ENCODE assay signal across 15 cellular contexts in genomic region chr7:29969706-29970105, GRCh38.
"Had no signal": no experiment of that assay in that cellular context is flagged by ENCODE, and none has a peak within 500 bp of the region (broad histone marks: within the 10 kb centered on the region; RNA-seq: fewer than 3 reads in every experiment).

No MANE protein-coding gene starts in this region.

- H3K9me3 Mint-ChIP-seq: activated B cell treated with CpG ODN at 0.5 μM for 24 hours; activated CD4-positive, alpha-beta T cell treated with anti-CD3 and anti-CD28 coated beads, Interleukin-2, amount 10 ng/mL, durations not matched to agents 7 days and 5 days; activated naive CD4-positive, alpha-beta T cell treated with anti-CD3 and anti-CD28 coated beads for 36 hours; activated T-helper 17 cell treated with anti-CD3 and anti-CD28 coated beads, Interleukin-2, amount 50 U/mL, for 72 hours; naive thymus-derived CD8-positive, alpha-beta T cell had no signal

- H3K9me3 ChIP-seq: body of pancreas, lower lobe of right lung, mucosa of descending colon, SK-N-SH had no signal

- H3K27ac ChIP-seq: body of pancreas, lower lobe of right lung had no signal

- H3K4me3 ChIP-seq: body of pancreas, lower lobe of right lung, mucosa of descending colon had no signal

- H3K4me1 Mint-ChIP-seq: activated T-helper 17 cell treated with anti-CD3 and anti-CD28 coated beads, Interleukin-2, amount 50 U/mL, for 72 hours had no signal

- H3K27me3 Mint-ChIP-seq: activated B cell treated with CpG ODN at 0.5 μM for 24 hours had no signal

- H3K27me3 ChIP-seq: body of pancreas had no signal

- H3K4me3 Mint-ChIP-seq: activated B cell treated with CpG ODN at 0.5 μM for 24 hours; activated CD4-positive, alpha-beta T cell treated with anti-CD3 and anti-CD28 coated beads, Interleukin-2, amount 10 ng/mL, durations not matched to agents 7 days and 5 days; activated naive CD4-positive, alpha-beta T cell treated with anti-CD3 and anti-CD28 coated beads for 36 hours; activated T-helper 17 cell treated with anti-CD3 and anti-CD28 coated beads, Interleukin-2, amount 50 U/mL, for 72 hours had no signal

- H3K27ac Mint-ChIP-seq: activated B cell treated with CpG ODN at 0.5 μM for 24 hours; activated CD4-positive, alpha-beta T cell treated with anti-CD3 and anti-CD28 coated beads, Interleukin-2, amount 10 ng/mL, durations not matched to agents 7 days and 5 days; activated naive CD4-positive, alpha-beta T cell treated with anti-CD3 and anti-CD28 coated beads for 36 hours; activated T-helper 17 cell treated with anti-CD3 and anti-CD28 coated beads, Interleukin-2, amount 50 U/mL, for 72 hours had no signal

- H3K9ac ChIP-seq: SK-N-SH had no signal

- ATAC-seq: activated T-helper 17 cell treated with anti-CD3 and anti-CD28 coated beads, Interleukin-2, amount 50 U/mL, for 72 hours; body of pancreas; esophagus mucosa; lower lobe of right lung; mucosa of descending colon had no signal

- DNase-seq: activated B cell treated with CpG ODN at 0.5 μM for 24 hours; activated CD4-positive, alpha-beta T cell treated with anti-CD3 and anti-CD28 coated beads, Interleukin-2, amount 10 ng/mL, durations not matched to agents 7 days and 5 days; activated CD8-positive, alpha-beta memory T cell treated with anti-CD3 and anti-CD28 coated beads for 24 hours; activated naive CD4-positive, alpha-beta T cell treated with anti-CD3 and anti-CD28 coated beads for 36 hours; activated T-cell treated with anti-CD3 and anti-CD28 coated beads for 4 hours; body of pancreas; dermis blood vessel endothelial cell; lower lobe of right lung; mucosa of descending colon; naive thymus-derived CD8-positive, alpha-beta T cell; SK-N-SH; stimulated activated CD4-positive, alpha-beta T cell treated with anti-CD3 and anti-CD28 coated beads, Interleukin-4, amount 100 ng/mL, for 24 hours; T-helper 1 cell had no signal

- H3K4me2 ChIP-seq: SK-N-SH had no signal

- H3K36me3 ChIP-seq: lower lobe of right lung had no signal
